In genomic region chr10:93461807-93462178, GRCh38 we compare ENCODE assay signal across 9 cellular contexts. TPM values are rescaled to one million over a fixed set of nuclear protein-coding genes. Genes with fewer than 3 reads are reported as not detected.
DNase-seq lines count a peak whose midpoint lies in the region; TF ChIP-seq lines count a peak whose summit lies in the region.
"Had no signal": no experiment of that assay in that cellular context is flagged by ENCODE, and none has a peak within 500 bp of the region (broad histone marks: within the 10 kb centered on the region; RNA-seq: fewer than 3 reads in every experiment).

No MANE protein-coding gene starts in this region.

- H3K27ac ChIP-seq in esophagus muscularis mucosa (replicated peaks in 1 of 4) (peak overlapping the region; percentile 87 to 96 (median 91)), smooth muscle cell (ENCODE audit: low read depth) (peak overlapping the region; percentile 97)
- H3K27ac ChIP-seq: HL-60 had no signal

- no peaks in the 10 kb centered on the region for H3K27me3 ChIP-seq in esophagus muscularis mucosa
- no peaks in the 10 kb centered on the region for H3K27me3 ChIP-seq in smooth muscle cell (ENCODE audit: low read depth)

- 85% methylated on average over 1 of the region's 1 CpG for WGBS in esophagus muscularis mucosa
- WGBS in smooth muscle cell (ENCODE audit: low lambda C conversion rate), result 100% methylated on average over 1 of the region's 1 CpG

- H2AFZ ChIP-seq in smooth muscle cell (ENCODE audit: low read depth), result no peak overlapping the region

- intact Hi-C loops in esophagus muscularis mucosa (cut with DNase I), result no loop called here

- H3K4me2 ChIP-seq in smooth muscle cell, result peak overlapping the region; percentile 56

- peaks cover 32% of the 10 kb centered on the region for H3F3A ChIP-seq in smooth muscle cell (ENCODE audit: low read depth)

- H3K9me3 ChIP-seq in esophagus muscularis mucosa, result no peaks in the 10 kb centered on the region
- no peaks in the 10 kb centered on the region for H3K9me3 ChIP-seq in smooth muscle cell (replicated peaks; ENCODE audit: low read depth)

- H3K36me3 ChIP-seq in esophagus muscularis mucosa (no peaks in the 10 kb centered on the region), smooth muscle cell (ENCODE audit: low read depth) (no peaks in the 10 kb centered on the region)

- DNase-seq in HT-29 (ENCODE audit: low spot score) (peak; percentile 86), NCI-H69 (lab: John Stamatoyannopoulos, UW) (peak; percentile 74), esophagus muscularis mucosa (ENCODE audit: extremely low spot score) (no peak), smooth muscle cell (lab: John Stamatoyannopoulos, UW; ENCODE audit: unreplicated experiment) (no peak), NCI-H1436 treated with DMSO at 0.1 percent for 48 hours (lab: John Stamatoyannopoulos, UW) (no peak), cerebellar cortex (ENCODE audit: low spot score) (no peak), NCI-H2227 treated with DMSO at 0.1 percent for 48 hours (lab: John Stamatoyannopoulos, UW) (no peak), NCI-H1436 (lab: John Stamatoyannopoulos, UW) (no peak)

- no peak for TF ChIP-seq EP300 in esophagus muscularis mucosa (IDR thresholded peaks at IDR 0.05)

- H3K9ac ChIP-seq in smooth muscle cell (ENCODE audit: low read depth), result peak overlapping the region; percentile 44

- TF ChIP-seq CTCF in esophagus muscularis mucosa (IDR thresholded peaks at IDR 0.05) (no peak), smooth muscle cell (IDR thresholded peaks at IDR 0.05; ENCODE audit: borderline replicate concordance, insufficient read depth, poor library complexity, severe bottlenecking) (no peak)

- TF ChIP-seq POLR2A in esophagus muscularis mucosa (IDR thresholded peaks at IDR 0.05; ENCODE audit: low read depth), result no peak

- no peaks in the 10 kb centered on the region for H4K20me1 ChIP-seq in smooth muscle cell (ENCODE audit: low read depth)

- H3K4me3 ChIP-seq in esophagus muscularis mucosa (no peak overlapping the region), smooth muscle cell (no peak overlapping the region)

- peaks cover 75% of the 10 kb centered on the region for H3K79me2 ChIP-seq in smooth muscle cell (ENCODE audit: low read depth)

- H3K4me1 ChIP-seq in esophagus muscularis mucosa (peaks cover 56 to 100% (median 98%) of the 10 kb centered on the region in 4 donors), smooth muscle cell (ENCODE audit: low read depth) (peaks cover 22% of the 10 kb centered on the region)

RNA-seq across cellular contexts. Expression of gene MYOF, which starts 20.3 kb away (rescaled TPM):
- total RNA-seq in HT-29 (2014; rRNA removed; shearing (Covaris generic)), result 16.1 and 19.2 TPM in 2 replicates
- 100 to 1,000 TPM in 2 of 4 donors, 10 to 100 TPM in 2; 71.2 to 120 (median 97.3) TPM for total RNA-seq in esophagus muscularis mucosa
- 99.5 and 99.6 TPM in 2 replicates for total RNA-seq in smooth muscle cell
- polyA plus RNA-seq in smooth muscle cell, result 29.6 and 45.1 TPM in 2 replicates

RNA-seq across cellular contexts. Expression of gene CEP55, which starts 34.6 kb away (rescaled TPM):
- 38.1 and 42.0 TPM in 2 replicates for total RNA-seq in HT-29 (2014; rRNA removed; shearing (Covaris generic))
- total RNA-seq in esophagus muscularis mucosa (under 1 TPM in 3 of 4 donors, not detected in 1; 0.19 to 0.80 (median 0.50) TPM), smooth muscle cell (6.5 and 9.3 TPM in 2 replicates)
- 5.4 and 6.8 TPM in 2 replicates for polyA plus RNA-seq in smooth muscle cell

Comparison
In these comparisons a context has a peak if more than half of its experiments do, and no peak if none do; other contexts are left out.
1. DNase-seq: peak in HT-29 (single experiment) and NCI-H69 (single experiment); none in esophagus muscularis mucosa (single experiment), smooth muscle cell (single experiment), NCI-H1436 treated with DMSO at 0.1 percent for 48 hours (single experiment), cerebellar cortex (single experiment), NCI-H2227 treated with DMSO at 0.1 percent for 48 hours (single experiment) and NCI-H1436 (single experiment).